ENCODE assay signal across 20 cellular contexts in genomic region chr12:60752589-60752988, GRCh38.
DNase-seq lines count a peak whose midpoint lies in the region; ATAC-seq, FAIRE-seq and TF ChIP-seq lines count a peak whose summit lies in the region.
"Had no signal": no experiment of that assay in that cellular context is flagged by ENCODE, and none has a peak within 500 bp of the region (broad histone marks: within the 10 kb centered on the region; RNA-seq: fewer than 3 reads in every experiment).

No MANE protein-coding gene starts in this region.

- in situ Hi-C loops in ACHN (cut with HindIII; ENCODE audit: low pct_ligation_motif_present, low pct_unique_long_range_greater_than_20kb, low sequenced_read_pairs) = no loop called here

- TF ChIP-seq CTCF in GM20000 (IDR thresholded peaks at IDR 0.05; ENCODE audit: extremely low read depth, missing control alignments) (no peak), NB4 (IDR thresholded peaks at IDR 0.05; ENCODE audit: low read depth, low read length) (no peak)

- H3K4me3 ChIP-seq in NB4 (ENCODE audit: low read depth, low read length) = no peak overlapping the region
- H3K4me3 ChIP-seq: A549, BLaER1, left ventricle myocardium inferior, neural progenitor cell, smooth muscle cell had no signal

- no peak for FAIRE-seq in GM12891 (lab: Jason Lieb, UNC)
- FAIRE-seq: A549, TTC549 had no signal

- TF ChIP-seq POLR2A in GM12891 (IDR thresholded peaks at IDR 0.05; ENCODE audit: low read depth, low read length) (no peak), NB4 (IDR thresholded peaks at IDR 0.05; ENCODE audit: extremely low read depth, insufficient read length) (no peak)

- no peak for DNase-seq in GM12891 (ENCODE audit: insufficient read length, low spot score)
- peak; percentile 4 for DNase-seq in GM20000 (ENCODE audit: low spot score)
- peak; percentile 11 for DNase-seq in NB4 (ENCODE audit: low read depth)
- no peak for DNase-seq in head of caudate nucleus
- no peak for DNase-seq in ACHN
- DNase-seq in stimulated activated CD4-positive, alpha-beta T cell treated with anti-CD3 and anti-CD28 coated beads, Interleukin-4, amount 100 ng/mL, for 1 hour = no peak
- DNase-seq: Calu3; endodermal cell; H7; left ventricle myocardium inferior; NCI-H1694 treated with DMSO at 0.1 percent for 48 hours; NCI-H2227 treated with DMSO at 0.1 percent for 48 hours; stimulated activated CD4-positive, alpha-beta T cell treated with anti-CD3 and anti-CD28 coated beads, Interleukin-4, amount 100 ng/mL, for 4 hours had no signal

- intact Hi-C loops in head of caudate nucleus (cut with DNase I) = no loop called here

- ATAC-seq in HG03159 (IDR thresholded peaks at IDR 0.05; ENCODE audit: unreplicated experiment) = peak; percentile 75
- ATAC-seq in GM19397 (IDR thresholded peaks at IDR 0.05; ENCODE audit: unreplicated experiment) = no peak
- ATAC-seq: A549 had no signal

TF ChIP-seq in GM12891, 5 proteins besides CTCF, POLR2A, EP300 and RAD21:
- TF ChIP-seq PAX5 (IDR thresholded peaks at IDR 0.05; ENCODE audit: insufficient read depth, low read length, severe bottlenecking) (no peak), SPI1 (IDR thresholded peaks at IDR 0.05; ENCODE audit: low read depth, low read length) (peak; percentile 96)

Comparison
In these comparisons a context has a peak if more than half of its experiments do, and no peak if none do; other contexts are left out.
1. DNase-seq: peak in GM20000 (single experiment) and NB4 (single experiment); none in GM12891 (single experiment), head of caudate nucleus (0 of 42), ACHN (single experiment) and stimulated activated CD4-positive, alpha-beta T cell treated with anti-CD3 and anti-CD28 coated beads, Interleukin-4, amount 100 ng/mL, for 1 hour (single experiment).